ENCODE assay signal across 15 cellular contexts in genomic region chr1:18703041-18703621, GRCh38.
DNase-seq lines count a peak whose midpoint lies in the region; ATAC-seq lines count a peak whose summit lies in the region.
"Had no signal": no experiment of that assay in that cellular context is flagged by ENCODE, and none has a peak within 500 bp of the region (broad histone marks: within the 10 kb centered on the region; RNA-seq: fewer than 3 reads in every experiment).

No MANE protein-coding gene starts in this region.

- peaks cover 29% of the 10 kb centered on the region for H3K27me3 Mint-ChIP-seq in activated naive CD8-positive, alpha-beta T cell treated with anti-CD3 and anti-CD28 coated beads, Interleukin-2, amount 50 U/mL, for 24 hours

- no peaks in the 10 kb centered on the region for H3K9me3 ChIP-seq in iPS-15b (ENCODE audit: control insufficient read depth, insufficient read depth, low read length)
- H3K9me3 ChIP-seq: ascending aorta, gastrocnemius medialis, transverse colon had no signal

- peak overlapping the region; percentile 5 for H3K4me3 ChIP-seq in iPS-15b (ENCODE audit: low read depth, low read length)
- H3K4me3 ChIP-seq: ascending aorta, gastrocnemius medialis, transverse colon had no signal

- no peak overlapping the region for H3K27ac Mint-ChIP-seq in activated naive CD8-positive, alpha-beta T cell treated with anti-CD3 and anti-CD28 coated beads, Interleukin-2, amount 50 U/mL, for 24 hours

- no peaks in the 10 kb centered on the region for H3K36me3 Mint-ChIP-seq in activated naive CD8-positive, alpha-beta T cell treated with anti-CD3 and anti-CD28 coated beads, Interleukin-2, amount 50 U/mL, for 24 hours (ENCODE audit: low read depth)

- no peaks in the 10 kb centered on the region for H3K4me1 Mint-ChIP-seq in activated naive CD8-positive, alpha-beta T cell treated with anti-CD3 and anti-CD28 coated beads, Interleukin-2, amount 50 U/mL, for 24 hours

- ATAC-seq in activated naive CD8-positive, alpha-beta T cell treated with anti-CD3 and anti-CD28 coated beads, Interleukin-2, amount 50 U/mL, for 24 hours = no peak
- ATAC-seq in HG02938 (IDR thresholded peaks at IDR 0.05; ENCODE audit: unreplicated experiment) = no peak
- ATAC-seq: gastrocnemius medialis had no signal

- no peaks in the 10 kb centered on the region for H3K36me3 ChIP-seq in iPS-15b (ENCODE audit: control insufficient read depth, insufficient read depth, low read length)
- H3K36me3 ChIP-seq: ascending aorta, gastrocnemius medialis, transverse colon had no signal

- H3K27me3 ChIP-seq in iPS-15b (ENCODE audit: control insufficient read depth, insufficient read depth, low read length) = peaks cover 8% of the 10 kb centered on the region
- H3K27me3 ChIP-seq: ascending aorta had no signal

- H3K9ac ChIP-seq in iPS-15b (ENCODE audit: low read depth, low read length) = no peak overlapping the region

- DNase-seq in DMS 273 (lab: John Stamatoyannopoulos, UW; ENCODE audit: unreplicated experiment) (peak; percentile 40), DMS 273 treated with DMSO at 0.1 percent for 48 hours (lab: John Stamatoyannopoulos, UW) (no peak), SK-N-DZ (ENCODE audit: low spot score) (peak; percentile 47), renal cortical epithelial cell (ENCODE audit: low read depth) (peak; percentile 9), pons (ENCODE audit: low spot score) (no peak)
- no peak for DNase-seq in activated naive CD8-positive, alpha-beta T cell treated with anti-CD3 and anti-CD28 coated beads, Interleukin-2, amount 50 U/mL, for 24 hours
- DNase-seq: 8988T; activated CD4-positive, alpha-beta T cell treated with anti-CD3 and anti-CD28 coated beads, Interleukin-2, amount 50 U/mL, for 1 hour; effector CD4-positive, alpha-beta T cell; gastrocnemius medialis; occipital lobe; transverse colon had no signal

- H3K9me3 Mint-ChIP-seq in activated naive CD8-positive, alpha-beta T cell treated with anti-CD3 and anti-CD28 coated beads, Interleukin-2, amount 50 U/mL, for 24 hours = no peaks in the 10 kb centered on the region

- H3K4me3 Mint-ChIP-seq in activated naive CD8-positive, alpha-beta T cell treated with anti-CD3 and anti-CD28 coated beads, Interleukin-2, amount 50 U/mL, for 24 hours = no peak overlapping the region

- H3K4me1 ChIP-seq in iPS-15b (ENCODE audit: control insufficient read depth, insufficient read depth, low read length) = no peaks in the 10 kb centered on the region
- H3K4me1 ChIP-seq: ascending aorta, gastrocnemius medialis, transverse colon had no signal

Comparison
In these comparisons a context has a peak if more than half of its experiments do, and no peak if none do; other contexts are left out.
1. DNase-seq: peak in DMS 273 (single experiment), SK-N-DZ (single experiment) and renal cortical epithelial cell (single experiment); none in DMS 273 treated with DMSO at 0.1 percent for 48 hours (single experiment), activated naive CD8-positive, alpha-beta T cell treated with anti-CD3 and anti-CD28 coated beads, Interleukin-2, amount 50 U/mL, for 24 hours (single experiment) and pons (single experiment).